In the genomic region with DNA sequence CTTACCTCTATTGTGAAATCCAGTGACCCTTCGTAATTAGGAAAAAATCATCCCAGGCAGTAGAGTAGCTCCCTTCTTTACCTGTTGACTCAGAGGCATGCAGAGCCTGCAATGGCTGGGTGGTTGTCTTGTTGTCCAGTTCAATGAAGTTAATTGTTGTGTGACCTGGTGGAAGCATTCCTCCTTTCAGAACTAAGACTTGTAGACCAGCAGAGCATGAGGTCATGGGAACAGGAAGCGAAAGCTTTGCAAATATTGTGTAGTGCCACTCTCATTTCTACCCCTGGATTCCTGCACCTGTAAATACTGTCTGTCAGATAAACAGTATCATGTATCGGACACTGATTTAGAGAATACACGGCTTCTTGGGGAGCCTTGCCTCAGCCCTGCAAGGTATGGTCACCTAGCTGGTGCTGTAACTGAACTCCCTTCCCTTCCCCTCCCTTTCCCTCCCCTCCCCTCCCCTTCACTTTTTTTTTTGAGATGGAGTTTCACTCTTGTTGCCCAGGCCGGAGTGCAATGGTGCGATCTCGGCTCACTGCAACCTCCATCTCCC, we compare ENCODE assay signal across 1 cellular context.
A peak's percentile ranks its signal among the peaks of the same experiment; 100 is the strongest.
TF ChIP-seq lines count a peak whose summit lies in the region.

No MANE protein-coding gene starts in this region.

TF ChIP-seq in HepG2, 621 proteins besides CTCF, POLR2A, EP300 and RAD21 (continued from another document and continues in another):
- TF ChIP-seq, protein P1, sequence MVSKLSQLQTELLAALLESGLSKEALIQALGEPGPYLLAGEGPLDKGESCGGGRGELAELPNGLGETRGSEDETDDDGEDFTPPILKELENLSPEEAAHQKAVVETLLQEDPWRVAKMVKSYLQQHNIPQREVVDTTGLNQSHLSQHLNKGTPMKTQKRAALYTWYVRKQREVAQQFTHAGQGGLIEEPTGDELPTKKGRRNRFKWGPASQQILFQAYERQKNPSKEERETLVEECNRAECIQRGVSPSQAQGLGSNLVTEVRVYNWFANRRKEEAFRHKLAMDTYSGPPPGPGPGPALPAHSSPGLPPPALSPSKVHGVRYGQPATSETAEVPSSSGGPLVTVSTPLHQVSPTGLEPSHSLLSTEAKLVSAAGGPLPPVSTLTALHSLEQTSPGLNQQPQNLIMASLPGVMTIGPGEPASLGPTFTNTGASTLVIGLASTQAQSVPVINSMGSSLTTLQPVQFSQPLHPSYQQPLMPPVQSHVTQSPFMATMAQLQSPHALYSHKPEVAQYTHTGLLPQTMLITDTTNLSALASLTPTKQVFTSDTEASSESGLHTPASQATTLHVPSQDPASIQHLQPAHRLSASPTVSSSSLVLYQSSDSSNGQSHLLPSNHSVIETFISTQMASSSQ (IDR thresholded peaks at IDR 0.05; ENCODE audit: low read depth) = no peak
- TF ChIP-seq, protein P1 (CRISPR knock-in tag; IDR thresholded peaks at IDR 0.05; ENCODE audit: borderline replicate concordance) = no peak
- TF ChIP-seq POLR2AphosphoS5 (IDR thresholded peaks at IDR 0.05; ENCODE audit: low read depth, low read length) = no peak
- TF ChIP-seq GATAD2A (CRISPR knock-in tag; IDR thresholded peaks at IDR 0.05) = peak; percentile 39; the same call in 1 of the 2 replicates
- TF ChIP-seq, protein P2, sequence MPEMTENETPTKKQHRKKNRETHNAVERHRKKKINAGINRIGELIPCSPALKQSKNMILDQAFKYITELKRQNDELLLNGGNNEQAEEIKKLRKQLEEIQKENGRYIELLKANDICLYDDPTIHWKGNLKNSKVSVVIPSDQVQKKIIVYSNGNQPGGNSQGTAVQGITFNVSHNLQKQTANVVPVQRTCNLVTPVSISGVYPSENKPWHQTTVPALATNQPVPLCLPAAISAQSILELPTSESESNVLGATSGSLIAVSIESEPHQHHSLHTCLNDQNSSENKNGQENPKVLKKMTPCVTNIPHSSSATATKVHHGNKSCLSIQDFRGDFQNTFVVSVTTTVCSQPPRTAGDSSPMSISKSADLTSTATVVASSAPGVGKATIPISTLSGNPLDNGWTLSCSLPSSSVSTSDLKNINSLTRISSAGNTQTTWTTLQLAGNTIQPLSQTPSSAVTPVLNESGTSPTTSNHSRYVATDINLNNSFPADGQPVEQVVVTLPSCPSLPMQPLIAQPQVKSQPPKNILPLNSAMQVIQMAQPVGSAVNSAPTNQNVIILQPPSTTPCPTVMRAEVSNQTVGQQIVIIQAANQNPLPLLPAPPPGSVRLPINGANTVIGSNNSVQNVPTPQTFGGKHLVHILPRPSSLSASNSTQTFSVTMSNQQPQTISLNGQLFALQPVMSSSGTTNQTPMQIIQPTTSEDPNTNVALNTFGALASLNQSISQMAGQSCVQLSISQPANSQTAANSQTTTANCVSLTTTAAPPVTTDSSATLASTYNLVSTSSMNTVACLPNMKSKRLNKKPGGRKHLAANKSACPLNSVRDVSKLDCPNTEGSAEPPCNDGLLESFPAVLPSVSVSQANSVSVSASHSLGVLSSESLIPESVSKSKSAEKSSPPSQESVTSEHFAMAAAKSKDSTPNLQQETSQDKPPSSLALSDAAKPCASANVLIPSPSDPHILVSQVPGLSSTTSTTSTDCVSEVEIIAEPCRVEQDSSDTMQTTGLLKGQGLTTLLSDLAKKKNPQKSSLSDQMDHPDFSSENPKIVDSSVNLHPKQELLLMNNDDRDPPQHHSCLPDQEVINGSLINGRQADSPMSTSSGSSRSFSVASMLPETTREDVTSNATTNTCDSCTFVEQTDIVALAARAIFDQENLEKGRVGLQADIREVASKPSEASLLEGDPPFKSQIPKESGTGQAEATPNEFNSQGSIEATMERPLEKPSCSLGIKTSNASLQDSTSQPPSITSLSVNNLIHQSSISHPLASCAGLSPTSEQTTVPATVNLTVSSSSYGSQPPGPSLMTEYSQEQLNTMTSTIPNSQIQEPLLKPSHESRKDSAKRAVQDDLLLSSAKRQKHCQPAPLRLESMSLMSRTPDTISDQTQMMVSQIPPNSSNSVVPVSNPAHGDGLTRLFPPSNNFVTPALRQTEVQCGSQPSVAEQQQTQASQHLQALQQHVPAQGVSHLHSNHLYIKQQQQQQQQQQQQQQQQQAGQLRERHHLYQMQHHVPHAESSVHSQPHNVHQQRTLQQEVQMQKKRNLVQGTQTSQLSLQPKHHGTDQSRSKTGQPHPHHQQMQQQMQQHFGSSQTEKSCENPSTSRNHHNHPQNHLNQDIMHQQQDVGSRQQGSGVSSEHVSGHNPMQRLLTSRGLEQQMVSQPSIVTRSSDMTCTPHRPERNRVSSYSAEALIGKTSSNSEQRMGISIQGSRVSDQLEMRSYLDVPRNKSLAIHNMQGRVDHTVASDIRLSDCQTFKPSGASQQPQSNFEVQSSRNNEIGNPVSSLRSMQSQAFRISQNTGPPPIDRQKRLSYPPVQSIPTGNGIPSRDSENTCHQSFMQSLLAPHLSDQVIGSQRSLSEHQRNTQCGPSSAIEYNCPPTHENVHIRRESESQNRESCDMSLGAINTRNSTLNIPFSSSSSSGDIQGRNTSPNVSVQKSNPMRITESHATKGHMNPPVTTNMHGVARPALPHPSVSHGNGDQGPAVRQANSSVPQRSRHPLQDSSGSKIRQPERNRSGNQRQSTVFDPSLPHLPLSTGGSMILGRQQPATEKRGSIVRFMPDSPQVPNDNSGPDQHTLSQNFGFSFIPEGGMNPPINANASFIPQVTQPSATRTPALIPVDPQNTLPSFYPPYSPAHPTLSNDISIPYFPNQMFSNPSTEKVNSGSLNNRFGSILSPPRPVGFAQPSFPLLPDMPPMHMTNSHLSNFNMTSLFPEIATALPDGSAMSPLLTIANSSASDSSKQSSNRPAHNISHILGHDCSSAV (CRISPR knock-in tag; IDR thresholded peaks at IDR 0.05; ENCODE audit: borderline replicate concordance) = no peak
- no peak for TF ChIP-seq SMC3 (IDR thresholded peaks at IDR 0.05; ENCODE audit: low read length)
- TF ChIP-seq GABPB1 (CRISPR knock-in tag; IDR thresholded peaks at IDR 0.05) = peak; percentile 39; the same call in 1 of the 2 replicates
- peak; percentile 34; the same call in 1 of the 2 replicates for TF ChIP-seq FOXA3 (CRISPR knock-in tag; IDR thresholded peaks at IDR 0.05)
- TF ChIP-seq, protein P3, sequence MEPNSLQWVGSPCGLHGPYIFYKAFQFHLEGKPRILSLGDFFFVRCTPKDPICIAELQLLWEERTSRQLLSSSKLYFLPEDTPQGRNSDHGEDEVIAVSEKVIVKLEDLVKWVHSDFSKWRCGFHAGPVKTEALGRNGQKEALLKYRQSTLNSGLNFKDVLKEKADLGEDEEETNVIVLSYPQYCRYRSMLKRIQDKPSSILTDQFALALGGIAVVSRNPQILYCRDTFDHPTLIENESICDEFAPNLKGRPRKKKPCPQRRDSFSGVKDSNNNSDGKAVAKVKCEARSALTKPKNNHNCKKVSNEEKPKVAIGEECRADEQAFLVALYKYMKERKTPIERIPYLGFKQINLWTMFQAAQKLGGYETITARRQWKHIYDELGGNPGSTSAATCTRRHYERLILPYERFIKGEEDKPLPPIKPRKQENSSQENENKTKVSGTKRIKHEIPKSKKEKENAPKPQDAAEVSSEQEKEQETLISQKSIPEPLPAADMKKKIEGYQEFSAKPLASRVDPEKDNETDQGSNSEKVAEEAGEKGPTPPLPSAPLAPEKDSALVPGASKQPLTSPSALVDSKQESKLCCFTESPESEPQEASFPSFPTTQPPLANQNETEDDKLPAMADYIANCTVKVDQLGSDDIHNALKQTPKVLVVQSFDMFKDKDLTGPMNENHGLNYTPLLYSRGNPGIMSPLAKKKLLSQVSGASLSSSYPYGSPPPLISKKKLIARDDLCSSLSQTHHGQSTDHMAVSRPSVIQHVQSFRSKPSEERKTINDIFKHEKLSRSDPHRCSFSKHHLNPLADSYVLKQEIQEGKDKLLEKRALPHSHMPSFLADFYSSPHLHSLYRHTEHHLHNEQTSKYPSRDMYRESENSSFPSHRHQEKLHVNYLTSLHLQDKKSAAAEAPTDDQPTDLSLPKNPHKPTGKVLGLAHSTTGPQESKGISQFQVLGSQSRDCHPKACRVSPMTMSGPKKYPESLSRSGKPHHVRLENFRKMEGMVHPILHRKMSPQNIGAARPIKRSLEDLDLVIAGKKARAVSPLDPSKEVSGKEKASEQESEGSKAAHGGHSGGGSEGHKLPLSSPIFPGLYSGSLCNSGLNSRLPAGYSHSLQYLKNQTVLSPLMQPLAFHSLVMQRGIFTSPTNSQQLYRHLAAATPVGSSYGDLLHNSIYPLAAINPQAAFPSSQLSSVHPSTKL (CRISPR knock-in tag; IDR thresholded peaks at IDR 0.05) = peak; percentile 54; the same call in 1 of the 2 replicates
- peak; percentile 62; the same call in 1 of the 2 replicates for TF ChIP-seq RXRB (CRISPR knock-in tag; IDR thresholded peaks at IDR 0.05; ENCODE audit: borderline replicate concordance)
- TF ChIP-seq, protein P4, sequence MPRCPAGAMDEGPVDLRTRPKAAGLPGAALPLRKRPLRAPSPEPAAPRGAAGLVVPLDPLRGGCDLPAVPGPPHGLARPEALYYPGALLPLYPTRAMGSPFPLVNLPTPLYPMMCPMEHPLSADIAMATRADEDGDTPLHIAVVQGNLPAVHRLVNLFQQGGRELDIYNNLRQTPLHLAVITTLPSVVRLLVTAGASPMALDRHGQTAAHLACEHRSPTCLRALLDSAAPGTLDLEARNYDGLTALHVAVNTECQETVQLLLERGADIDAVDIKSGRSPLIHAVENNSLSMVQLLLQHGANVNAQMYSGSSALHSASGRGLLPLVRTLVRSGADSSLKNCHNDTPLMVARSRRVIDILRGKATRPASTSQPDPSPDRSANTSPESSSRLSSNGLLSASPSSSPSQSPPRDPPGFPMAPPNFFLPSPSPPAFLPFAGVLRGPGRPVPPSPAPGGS (CRISPR knock-in tag; IDR thresholded peaks at IDR 0.05) = no peak
- no peak for TF ChIP-seq TGIF2 (CRISPR knock-in tag; IDR thresholded peaks at IDR 0.05)
- no peak for TF ChIP-seq ZSCAN21 (CRISPR knock-in tag; IDR thresholded peaks at IDR 0.05; ENCODE audit: borderline replicate concordance)
- no peak for TF ChIP-seq MED8 (CRISPR knock-in tag; IDR thresholded peaks at IDR 0.05; ENCODE audit: insufficient replicate concordance)
- 0 out of 2 replicates have a peak, but pooled peaks have one; percentile 27 for TF ChIP-seq DPF2 (CRISPR knock-in tag; IDR thresholded peaks at IDR 0.05; ENCODE audit: borderline replicate concordance, low read depth)
- TF ChIP-seq RFX3 (CRISPR knock-in tag; IDR thresholded peaks at IDR 0.05) = no peak
- TF ChIP-seq ZNF709 (CRISPR knock-in tag; IDR thresholded peaks at IDR 0.05) = no peak
- TF ChIP-seq BHLHE40 (IDR thresholded peaks at IDR 0.05; ENCODE audit: low read length) = no peak
- TF ChIP-seq TRIM24 (CRISPR knock-in tag; IDR thresholded peaks at IDR 0.05) = no peak
- TF ChIP-seq, protein P5, sequence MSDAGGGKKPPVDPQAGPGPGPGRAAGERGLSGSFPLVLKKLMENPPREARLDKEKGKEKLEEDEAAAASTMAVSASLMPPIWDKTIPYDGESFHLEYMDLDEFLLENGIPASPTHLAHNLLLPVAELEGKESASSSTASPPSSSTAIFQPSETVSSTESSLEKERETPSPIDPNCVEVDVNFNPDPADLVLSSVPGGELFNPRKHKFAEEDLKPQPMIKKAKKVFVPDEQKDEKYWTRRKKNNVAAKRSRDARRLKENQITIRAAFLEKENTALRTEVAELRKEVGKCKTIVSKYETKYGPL (CRISPR knock-in tag; IDR thresholded peaks at IDR 0.05) = no peak
- TF ChIP-seq ATF7 (IDR thresholded peaks at IDR 0.05) = peak; percentile 12; the same call in 1 of the 2 replicates
- TF ChIP-seq ATF7 (CRISPR knock-in tag; IDR thresholded peaks at IDR 0.05) = no peak
- no peak for TF ChIP-seq FOSL1 (CRISPR knock-in tag; IDR thresholded peaks at IDR 0.05; ENCODE audit: borderline replicate concordance)
- peak; percentile 80; the same call in 1 of the 2 replicates for TF ChIP-seq ETV5 (CRISPR knock-in tag; IDR thresholded peaks at IDR 0.05; ENCODE audit: borderline replicate concordance)
- peak; percentile 20; the same call in 1 of the 2 replicates for TF ChIP-seq HMG20A (CRISPR knock-in tag; IDR thresholded peaks at IDR 0.05; ENCODE audit: borderline replicate concordance)
- peak; percentile 39; the same call in 1 of the 2 replicates for TF ChIP-seq FOXO1 (CRISPR knock-in tag; IDR thresholded peaks at IDR 0.05)
- TF ChIP-seq, protein P6, sequence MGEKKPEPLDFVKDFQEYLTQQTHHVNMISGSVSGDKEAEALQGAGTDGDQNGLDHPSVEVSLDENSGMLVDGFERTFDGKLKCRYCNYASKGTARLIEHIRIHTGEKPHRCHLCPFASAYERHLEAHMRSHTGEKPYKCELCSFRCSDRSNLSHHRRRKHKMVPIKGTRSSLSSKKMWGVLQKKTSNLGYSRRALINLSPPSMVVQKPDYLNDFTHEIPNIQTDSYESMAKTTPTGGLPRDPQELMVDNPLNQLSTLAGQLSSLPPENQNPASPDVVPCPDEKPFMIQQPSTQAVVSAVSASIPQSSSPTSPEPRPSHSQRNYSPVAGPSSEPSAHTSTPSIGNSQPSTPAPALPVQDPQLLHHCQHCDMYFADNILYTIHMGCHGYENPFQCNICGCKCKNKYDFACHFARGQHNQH (CRISPR knock-in tag; IDR thresholded peaks at IDR 0.05) = no peak
